8 cellular contexts compared by ENCODE assay signal in the genomic region with DNA sequence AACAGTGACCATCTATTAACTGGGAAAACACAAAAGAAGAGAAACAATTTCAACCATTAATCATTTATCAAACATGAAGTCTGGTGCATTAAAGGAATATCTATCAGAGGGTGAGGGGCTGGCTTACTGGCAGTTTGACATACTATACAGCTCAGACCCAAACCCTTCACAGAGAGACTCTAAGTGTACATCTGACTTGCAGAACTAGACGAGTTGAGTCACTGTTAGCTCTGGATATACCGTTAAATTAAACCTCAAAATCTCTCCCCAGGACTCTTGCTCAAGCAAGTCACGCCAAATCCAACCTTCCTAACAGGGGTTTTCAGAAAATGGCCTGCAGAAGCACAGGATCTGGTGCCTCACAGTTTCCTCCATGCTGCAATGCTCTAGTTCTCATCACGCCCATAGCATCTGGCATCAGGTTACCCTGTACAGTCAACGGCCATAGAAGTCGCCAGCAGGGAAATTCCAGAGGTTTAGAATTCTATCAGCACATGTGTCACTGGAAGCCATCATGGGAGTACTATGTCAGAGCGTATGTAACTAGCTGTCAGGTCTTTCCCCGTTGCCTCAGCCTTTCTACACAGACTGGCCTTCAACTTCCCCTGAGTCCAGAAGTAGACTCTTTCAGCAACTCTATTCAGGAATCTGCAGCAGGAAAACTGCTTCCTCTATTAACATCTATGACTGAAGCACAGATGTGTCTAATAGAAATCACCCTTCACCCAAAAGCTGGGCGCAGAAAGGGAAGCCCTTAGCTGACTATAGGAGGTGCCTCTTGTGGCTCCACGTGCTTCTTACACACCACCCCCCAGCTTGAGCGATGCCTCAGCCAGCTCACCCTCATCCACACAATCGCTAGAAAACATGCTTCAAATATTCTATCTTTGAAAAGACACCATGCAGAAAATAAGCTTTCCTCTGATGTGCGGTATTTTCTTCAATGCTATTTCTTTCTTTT. TPM values are rescaled to one million over a fixed set of nuclear protein-coding genes. Genes with fewer than 3 reads are reported as not detected.
DNase-seq lines count a peak whose midpoint lies in the region; ATAC-seq, FAIRE-seq and TF ChIP-seq lines count a peak whose summit lies in the region.

No MANE protein-coding gene starts in this region.

- no peaks in the 10 kb centered on the region for H3K9me3 ChIP-seq in pancreas
- H3K9me3 ChIP-seq in BE2C = no peaks in the 10 kb centered on the region

- peak in 3 of 4 donors; percentile 21 to 71 (median 25) for ATAC-seq in pancreas
- ATAC-seq in GM21576 (IDR thresholded peaks at IDR 0.05; ENCODE audit: unreplicated experiment) = no peak
- no peak for ATAC-seq in left colon

- H3K36me3 ChIP-seq in pancreas (peaks cover 0 to 36% (median 13%) of the 10 kb centered on the region in 3 donors), BE2C (peaks cover 11% of the 10 kb centered on the region)

- FAIRE-seq in pancreas (lab: Jason Lieb, UNC) = no peak

- peaks cover 0 to under 1% (median 0%) of the 10 kb centered on the region in 3 donors for H3K4me1 ChIP-seq in pancreas
- no peaks in the 10 kb centered on the region for H3K4me1 ChIP-seq in BE2C

- TF ChIP-seq CTCF in astrocyte of the spinal cord (IDR thresholded peaks at IDR 0.05; ENCODE audit: low read depth, low read length) = no peak
- TF ChIP-seq CTCF in pancreas (IDR thresholded peaks at IDR 0.05) = no peak
- TF ChIP-seq CTCF in BE2C (IDR thresholded peaks at IDR 0.05; ENCODE audit: low read depth, low read length) = no peak

- intact Hi-C loops in pancreas (cut with DNase I) (no loop called here), left colon (cut with DNase I, micrococcal nuclease) (no loop called here)

- 86% methylated on average over 13 of the region's 13 CpGs for WGBS in pancreas, 2 donors

- in situ Hi-C loops in astrocyte of the spinal cord (cut with HindIII; ENCODE audit: low sequenced_read_pairs) = no loop called here

- H3K4me3 ChIP-seq in astrocyte of the spinal cord (ENCODE audit: low read depth, low read length) = no peak overlapping the region
- no peak overlapping the region for H3K4me3 ChIP-seq in pancreas
- no peak overlapping the region for H3K4me3 ChIP-seq in BE2C (ENCODE audit: low read depth, low read length)

- H3K27ac ChIP-seq in pancreas = no peak overlapping the region

- DNase-seq in GM03348 (ENCODE audit: low spot score) (peak; percentile 53), HK-2 (ENCODE audit: unreplicated experiment) (peak; percentile 16), astrocyte of the spinal cord (ENCODE audit: low read depth, low spot score) (peak; percentile 59), pancreas (no peak), left colon (no peak), amygdala (lab: John Stamatoyannopoulos, UW) (no peak), BE2C (no peak)

- no peaks in the 10 kb centered on the region for H3K27me3 ChIP-seq in pancreas
- H3K27me3 ChIP-seq in BE2C = no peaks in the 10 kb centered on the region

RNA-seq across cellular contexts. Expression of a gene that starts 9.3 kb away (rescaled TPM):
- 10 to 100 TPM; 33.1 to 74.7 (median 43.1) TPM for total RNA-seq in pancreas
- 10 to 100 TPM; 17.7 to 33.7 TPM for polyA plus RNA-seq in pancreas
- 100 to 1,000 TPM; 186 to 193 TPM for total RNA-seq in left colon
- polyA plus RNA-seq in BE2C (2012; ENCODE audit: insufficient read depth, insufficient read length, low read depth) = 29.5 TPM

RNA-seq across cellular contexts. Expression of a gene that starts 35.8 kb away (rescaled TPM):
- total RNA-seq in pancreas = 10 to 100 TPM; 24.9 to 48.3 (median 35.0) TPM
- 10 to 100 TPM; 20.7 to 22.1 TPM for polyA plus RNA-seq in pancreas
- total RNA-seq in left colon = 100 to 1,000 TPM; 245 to 291 TPM
- 20.7 TPM for polyA plus RNA-seq in BE2C (2012; ENCODE audit: insufficient read depth, insufficient read length, low read depth)

RNA-seq across cellular contexts. Expression of a gene that starts 36.1 kb away (rescaled TPM):
- total RNA-seq in pancreas = 10 to 100 TPM in 1 of 6 donors, 1 to 10 TPM in 5; 3.9 to 10.5 (median 6.6) TPM
- polyA plus RNA-seq in pancreas = 10 to 100 TPM; 21.1 to 22.9 TPM
- total RNA-seq in left colon = 10 to 100 TPM; 18.3 to 19.6 TPM
- 11.1 TPM for polyA plus RNA-seq in BE2C (2012; ENCODE audit: insufficient read depth, insufficient read length, low read depth)

Comparison
In these comparisons a context has a peak if more than half of its experiments do, and no peak if none do; other contexts are left out.
1. DNase-seq: peak in GM03348 (single experiment), HK-2 (single experiment) and astrocyte of the spinal cord (single experiment); none in pancreas (0 of 6), left colon (0 of 2), amygdala (0 of 56) and BE2C (single experiment).
2. ATAC-seq: peak in pancreas (3 of 4); none in GM21576 (single experiment) and left colon (single experiment).
3. RNA of a gene that starts 35.8 kb away (total RNA-seq): 245 to 291 TPM in left colon; 24.9 to 48.3 TPM in pancreas; every median in the first group is over 4 times any median in the second.